Comparison of ENCODE assay signal across 2 cellular contexts in the genomic region with DNA sequence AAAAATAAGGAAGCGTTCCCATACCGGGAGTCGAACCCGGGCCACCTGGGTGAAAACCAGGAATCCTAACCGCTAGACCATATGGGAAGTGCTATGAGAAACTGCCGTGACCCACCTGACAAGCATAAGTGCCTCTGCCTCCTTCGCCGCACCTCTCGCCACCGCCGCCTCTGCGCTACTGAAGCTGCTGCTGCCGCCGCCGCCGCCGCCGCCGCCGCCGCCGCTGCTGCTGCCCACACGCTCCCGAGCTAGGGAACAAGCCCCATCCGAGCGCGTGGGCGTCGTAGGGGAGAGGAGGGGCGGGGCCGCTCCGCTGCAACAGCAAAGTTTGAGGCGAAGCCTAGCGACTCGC.
A peak's percentile ranks its signal among the peaks of the same experiment; 100 is the strongest.
TF ChIP-seq lines count a peak whose summit lies in the region.

No MANE protein-coding gene starts in this region.

TF ChIP-seq in GM23338, 12 proteins besides CTCF, POLR2A, EP300 and RAD21 (continues in another document):
- TF ChIP-seq, protein P1, sequence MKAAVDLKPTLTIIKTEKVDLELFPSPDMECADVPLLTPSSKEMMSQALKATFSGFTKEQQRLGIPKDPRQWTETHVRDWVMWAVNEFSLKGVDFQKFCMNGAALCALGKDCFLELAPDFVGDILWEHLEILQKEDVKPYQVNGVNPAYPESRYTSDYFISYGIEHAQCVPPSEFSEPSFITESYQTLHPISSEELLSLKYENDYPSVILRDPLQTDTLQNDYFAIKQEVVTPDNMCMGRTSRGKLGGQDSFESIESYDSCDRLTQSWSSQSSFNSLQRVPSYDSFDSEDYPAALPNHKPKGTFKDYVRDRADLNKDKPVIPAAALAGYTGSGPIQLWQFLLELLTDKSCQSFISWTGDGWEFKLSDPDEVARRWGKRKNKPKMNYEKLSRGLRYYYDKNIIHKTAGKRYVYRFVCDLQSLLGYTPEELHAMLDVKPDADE (IDR thresholded peaks at IDR 0.05): no peak
- no peak for TF ChIP-seq POLR2AphosphoS5 (IDR thresholded peaks at IDR 0.05; ENCODE audit: low read depth)
- TF ChIP-seq, protein P2, sequence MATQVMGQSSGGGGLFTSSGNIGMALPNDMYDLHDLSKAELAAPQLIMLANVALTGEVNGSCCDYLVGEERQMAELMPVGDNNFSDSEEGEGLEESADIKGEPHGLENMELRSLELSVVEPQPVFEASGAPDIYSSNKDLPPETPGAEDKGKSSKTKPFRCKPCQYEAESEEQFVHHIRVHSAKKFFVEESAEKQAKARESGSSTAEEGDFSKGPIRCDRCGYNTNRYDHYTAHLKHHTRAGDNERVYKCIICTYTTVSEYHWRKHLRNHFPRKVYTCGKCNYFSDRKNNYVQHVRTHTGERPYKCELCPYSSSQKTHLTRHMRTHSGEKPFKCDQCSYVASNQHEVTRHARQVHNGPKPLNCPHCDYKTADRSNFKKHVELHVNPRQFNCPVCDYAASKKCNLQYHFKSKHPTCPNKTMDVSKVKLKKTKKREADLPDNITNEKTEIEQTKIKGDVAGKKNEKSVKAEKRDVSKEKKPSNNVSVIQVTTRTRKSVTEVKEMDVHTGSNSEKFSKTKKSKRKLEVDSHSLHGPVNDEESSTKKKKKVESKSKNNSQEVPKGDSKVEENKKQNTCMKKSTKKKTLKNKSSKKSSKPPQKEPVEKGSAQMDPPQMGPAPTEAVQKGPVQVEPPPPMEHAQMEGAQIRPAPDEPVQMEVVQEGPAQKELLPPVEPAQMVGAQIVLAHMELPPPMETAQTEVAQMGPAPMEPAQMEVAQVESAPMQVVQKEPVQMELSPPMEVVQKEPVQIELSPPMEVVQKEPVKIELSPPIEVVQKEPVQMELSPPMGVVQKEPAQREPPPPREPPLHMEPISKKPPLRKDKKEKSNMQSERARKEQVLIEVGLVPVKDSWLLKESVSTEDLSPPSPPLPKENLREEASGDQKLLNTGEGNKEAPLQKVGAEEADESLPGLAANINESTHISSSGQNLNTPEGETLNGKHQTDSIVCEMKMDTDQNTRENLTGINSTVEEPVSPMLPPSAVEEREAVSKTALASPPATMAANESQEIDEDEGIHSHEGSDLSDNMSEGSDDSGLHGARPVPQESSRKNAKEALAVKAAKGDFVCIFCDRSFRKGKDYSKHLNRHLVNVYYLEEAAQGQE (IDR thresholded peaks at IDR 0.05; ENCODE audit: unreplicated experiment): no peak
- TF ChIP-seq EZH2 (IDR thresholded peaks at IDR 0.05; ENCODE audit: low read depth, unreplicated experiment): no peak
- no peak for TF ChIP-seq NANOG (IDR thresholded peaks at IDR 0.05; ENCODE audit: borderline replicate concordance)
- TF ChIP-seq JUNB (IDR thresholded peaks at IDR 0.05; ENCODE audit: unreplicated experiment): no peak
- no peak for TF ChIP-seq ZNF114 (CRISPR knock-in tag; IDR thresholded peaks at IDR 0.05)
- TF ChIP-seq, protein P3, sequence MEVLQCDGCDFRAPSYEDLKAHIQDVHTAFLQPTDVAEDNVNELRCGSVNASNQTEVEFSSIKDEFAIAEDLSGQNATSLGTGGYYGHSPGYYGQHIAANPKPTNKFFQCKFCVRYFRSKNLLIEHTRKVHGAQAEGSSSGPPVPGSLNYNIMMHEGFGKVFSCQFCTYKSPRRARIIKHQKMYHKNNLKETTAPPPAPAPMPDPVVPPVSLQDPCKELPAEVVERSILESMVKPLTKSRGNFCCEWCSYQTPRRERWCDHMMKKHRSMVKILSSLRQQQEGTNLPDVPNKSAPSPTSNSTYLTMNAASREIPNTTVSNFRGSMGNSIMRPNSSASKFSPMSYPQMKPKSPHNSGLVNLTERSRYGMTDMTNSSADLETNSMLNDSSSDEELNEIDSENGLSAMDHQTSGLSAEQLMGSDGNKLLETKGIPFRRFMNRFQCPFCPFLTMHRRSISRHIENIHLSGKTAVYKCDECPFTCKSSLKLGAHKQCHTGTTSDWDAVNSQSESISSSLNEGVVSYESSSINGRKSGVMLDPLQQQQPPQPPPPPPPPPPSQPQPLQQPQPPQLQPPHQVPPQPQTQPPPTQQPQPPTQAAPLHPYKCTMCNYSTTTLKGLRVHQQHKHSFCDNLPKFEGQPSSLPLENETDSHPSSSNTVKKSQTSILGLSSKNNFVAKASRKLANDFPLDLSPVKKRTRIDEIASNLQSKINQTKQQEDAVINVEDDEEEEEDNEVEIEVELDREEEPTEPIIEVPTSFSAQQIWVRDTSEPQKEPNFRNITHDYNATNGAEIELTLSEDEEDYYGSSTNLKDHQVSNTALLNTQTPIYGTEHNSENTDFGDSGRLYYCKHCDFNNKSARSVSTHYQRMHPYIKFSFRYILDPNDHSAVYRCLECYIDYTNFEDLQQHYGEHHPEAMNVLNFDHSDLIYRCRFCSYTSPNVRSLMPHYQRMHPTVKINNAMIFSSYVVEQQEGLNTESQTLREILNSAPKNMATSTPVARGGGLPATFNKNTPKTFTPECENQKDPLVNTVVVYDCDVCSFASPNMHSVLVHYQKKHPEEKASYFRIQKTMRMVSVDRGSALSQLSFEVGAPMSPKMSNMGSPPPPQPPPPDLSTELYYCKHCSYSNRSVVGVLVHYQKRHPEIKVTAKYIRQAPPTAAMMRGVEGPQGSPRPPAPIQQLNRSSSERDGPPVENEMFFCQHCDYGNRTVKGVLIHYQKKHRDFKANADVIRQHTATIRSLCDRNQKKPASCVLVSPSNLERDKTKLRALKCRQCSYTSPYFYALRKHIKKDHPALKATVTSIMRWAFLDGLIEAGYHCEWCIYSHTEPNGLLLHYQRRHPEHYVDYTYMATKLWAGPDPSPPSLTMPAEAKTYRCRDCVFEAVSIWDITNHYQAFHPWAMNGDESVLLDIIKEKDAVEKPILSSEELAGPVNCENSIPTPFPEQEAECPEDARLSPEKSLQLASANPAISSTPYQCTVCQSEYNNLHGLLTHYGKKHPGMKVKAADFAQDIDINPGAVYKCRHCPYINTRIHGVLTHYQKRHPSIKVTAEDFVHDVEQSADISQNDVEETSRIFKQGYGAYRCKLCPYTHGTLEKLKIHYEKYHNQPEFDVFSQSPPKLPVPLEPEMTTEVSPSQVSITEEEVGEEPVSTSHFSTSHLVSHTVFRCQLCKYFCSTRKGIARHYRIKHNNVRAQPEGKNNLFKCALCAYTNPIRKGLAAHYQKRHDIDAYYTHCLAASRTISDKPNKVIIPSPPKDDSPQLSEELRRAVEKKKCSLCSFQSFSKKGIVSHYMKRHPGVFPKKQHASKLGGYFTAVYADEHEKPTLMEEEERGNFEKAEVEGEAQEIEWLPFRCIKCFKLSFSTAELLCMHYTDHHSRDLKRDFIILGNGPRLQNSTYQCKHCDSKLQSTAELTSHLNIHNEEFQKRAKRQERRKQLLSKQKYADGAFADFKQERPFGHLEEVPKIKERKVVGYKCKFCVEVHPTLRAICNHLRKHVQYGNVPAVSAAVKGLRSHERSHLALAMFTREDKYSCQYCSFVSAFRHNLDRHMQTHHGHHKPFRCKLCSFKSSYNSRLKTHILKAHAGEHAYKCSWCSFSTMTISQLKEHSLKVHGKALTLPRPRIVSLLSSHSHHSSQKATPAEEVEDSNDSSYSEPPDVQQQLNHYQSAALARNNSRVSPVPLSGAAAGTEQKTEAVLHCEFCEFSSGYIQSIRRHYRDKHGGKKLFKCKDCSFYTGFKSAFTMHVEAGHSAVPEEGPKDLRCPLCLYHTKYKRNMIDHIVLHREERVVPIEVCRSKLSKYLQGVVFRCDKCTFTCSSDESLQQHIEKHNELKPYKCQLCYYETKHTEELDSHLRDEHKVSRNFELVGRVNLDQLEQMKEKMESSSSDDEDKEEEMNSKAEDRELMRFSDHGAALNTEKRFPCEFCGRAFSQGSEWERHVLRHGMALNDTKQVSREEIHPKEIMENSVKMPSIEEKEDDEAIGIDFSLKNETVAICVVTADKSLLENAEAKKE (CRISPR knock-in tag; IDR thresholded peaks at IDR 0.05): no peak
- TF ChIP-seq ZNF331 (CRISPR knock-in tag; IDR thresholded peaks at IDR 0.05; ENCODE audit: low read depth): no peak
- TF ChIP-seq EZH2phosphoT487 (IDR thresholded peaks at IDR 0.05; ENCODE audit: unreplicated experiment): no peak

TF ChIP-seq in SK-N-SH, 30 proteins besides CTCF, POLR2A, EP300 and RAD21:
- no peak for TF ChIP-seq NRF1 (IDR thresholded peaks at IDR 0.05; ENCODE audit: low read depth, low read length)
- TF ChIP-seq TEAD4 (IDR thresholded peaks at IDR 0.05; ENCODE audit: borderline replicate concordance, insufficient read depth): peak; percentile 79; the same call in 1 of the 2 replicates
- TF ChIP-seq CHD2 (IDR thresholded peaks at IDR 0.05; ENCODE audit: low read length, partially characterized antibody): peak; percentile 43
- TF ChIP-seq, protein P2 (IDR thresholded peaks at IDR 0.05; ENCODE audit: low read depth, low read length): peak; percentile 7; the same call in 1 of the 2 replicates
- TF ChIP-seq YY1 (IDR thresholded peaks at IDR 0.05; ENCODE audit: low read depth): no peak
- peak; percentile 64 for TF ChIP-seq FOSL2 (IDR thresholded peaks at IDR 0.05; ENCODE audit: borderline replicate concordance, low read depth)
TF ChIP-seq in SK-N-SH: peak in this region for 4.
